In genomic region chr16:17373533-17373932, GRCh38 we compare ENCODE assay signal across 21 cellular contexts.
DNase-seq lines count a peak whose midpoint lies in the region; ATAC-seq and TF ChIP-seq lines count a peak whose summit lies in the region.
"Had no signal": no experiment of that assay in that cellular context is flagged by ENCODE, and none has a peak within 500 bp of the region (broad histone marks: within the 10 kb centered on the region; RNA-seq: fewer than 3 reads in every experiment).

No MANE protein-coding gene starts in this region.

- intact Hi-C loops in activated CD8-positive, alpha-beta T cell treated with anti-CD3 and anti-CD28 coated beads for 36 hours (cut with micrococcal nuclease) = loop anchor here (10.0 kb wide), 1 partner anchor 59 kb away; no protein-coding TSS in a partner anchor
- intact Hi-C loops in CD4-positive, alpha-beta T cell (cut with DNase I, micrococcal nuclease) = loop anchor here in 1 of 2 experiments (2.0 to 10.0 kb wide), 4 partner anchors 36 to 359 kb away; partner anchors contain the start of gene XYLT1
- intact Hi-C loops in naive thymus-derived CD4-positive, alpha-beta T cell (cut with micrococcal nuclease) = loop anchor here in 1 of 2 donors (5.0 to 10.0 kb wide), 2 partner anchors 96 to 509 kb away; no protein-coding TSS in a partner anchor

- H3K9me3 Mint-ChIP-seq in activated CD8-positive, alpha-beta T cell treated with anti-CD3 and anti-CD28 coated beads for 36 hours = no peaks in the 10 kb centered on the region
- H3K9me3 Mint-ChIP-seq in activated CD8-positive, alpha-beta T cell treated with anti-CD3 and anti-CD28 coated beads, Interleukin-2, amount 10 ng/mL, durations not matched to agents 7 days and 5 days (ENCODE audit: insufficient read depth) = no peaks in the 10 kb centered on the region
- H3K9me3 Mint-ChIP-seq in CD4-positive, alpha-beta T cell = no peaks in the 10 kb centered on the region
- peaks cover 0 to 9% (median 0%) of the 10 kb centered on the region in 11 donors for H3K9me3 Mint-ChIP-seq in naive thymus-derived CD4-positive, alpha-beta T cell
- H3K9me3 Mint-ChIP-seq: HFFc6 had no signal

- peak overlapping the region; percentile 40 for H3K27ac Mint-ChIP-seq in activated CD8-positive, alpha-beta T cell treated with anti-CD3 and anti-CD28 coated beads for 36 hours
- H3K27ac Mint-ChIP-seq in activated CD8-positive, alpha-beta T cell treated with anti-CD3 and anti-CD28 coated beads, Interleukin-2, amount 10 ng/mL, durations not matched to agents 7 days and 5 days = no peak overlapping the region
- H3K27ac Mint-ChIP-seq in CD4-positive, alpha-beta T cell = peak overlapping the region; percentile 40
- H3K27ac Mint-ChIP-seq in T-helper 17 cell = peak overlapping the region; percentile 24
- peak overlapping the region in 6 of 9 donors; percentile 6 to 81 (median 60) for H3K27ac Mint-ChIP-seq in naive thymus-derived CD4-positive, alpha-beta T cell
- H3K27ac Mint-ChIP-seq: HFFc6 had no signal

- no peak for TF ChIP-seq CTCF in activated CD8-positive, alpha-beta T cell treated with anti-CD3 and anti-CD28 coated beads for 36 hours (IDR thresholded peaks at IDR 0.05)
- TF ChIP-seq CTCF in CD4-positive, alpha-beta T cell (IDR thresholded peaks at IDR 0.05) = no peak

- H3K4me3 Mint-ChIP-seq in activated CD8-positive, alpha-beta T cell treated with anti-CD3 and anti-CD28 coated beads for 36 hours = no peak overlapping the region
- no peak overlapping the region for H3K4me3 Mint-ChIP-seq in activated CD8-positive, alpha-beta T cell treated with anti-CD3 and anti-CD28 coated beads, Interleukin-2, amount 10 ng/mL, durations not matched to agents 7 days and 5 days
- no peak overlapping the region for H3K4me3 Mint-ChIP-seq in CD4-positive, alpha-beta T cell
- no peak overlapping the region for H3K4me3 Mint-ChIP-seq in T-helper 17 cell
- H3K4me3 Mint-ChIP-seq in naive thymus-derived CD4-positive, alpha-beta T cell = peak overlapping the region in 1 of 10 donors; percentile 6
- H3K4me3 Mint-ChIP-seq: HFFc6 had no signal

- ATAC-seq in activated CD8-positive, alpha-beta T cell treated with anti-CD3 and anti-CD28 coated beads for 36 hours = no peak
- no peak for ATAC-seq in activated CD8-positive, alpha-beta T cell treated with anti-CD3 and anti-CD28 coated beads, Interleukin-2, amount 10 ng/mL, durations not matched to agents 7 days and 5 days
- ATAC-seq in CD4-positive, alpha-beta T cell (ENCODE audit: poor library complexity) = no peak
- ATAC-seq in T-helper 17 cell (no peak), GM18909 (IDR thresholded peaks at IDR 0.05; ENCODE audit: poor library complexity, unreplicated experiment) (no peak)
- ATAC-seq in naive thymus-derived CD4-positive, alpha-beta T cell = no peak

- CTCF ChIA-PET in activated CD8-positive, alpha-beta T cell treated with anti-CD3 and anti-CD28 coated beads for 36 hours (lab: Charles Lee) = interaction anchor here (1.1 to 1.4 kb wide), 2 partner anchors 10 to 94 kb away, joined by 3 read pairs; no protein-coding TSS in a partner anchor
- CTCF ChIA-PET in activated CD8-positive, alpha-beta T cell treated with anti-CD3 and anti-CD28 coated beads, Interleukin-2, amount 10 ng/mL, durations not matched to agents 7 days and 5 days (lab: Charles Lee) = interaction anchor here (5.2 to 13.3 kb wide), 2 partner anchors 27 to 95 kb away, joined by 25 to 142 read pairs; no protein-coding TSS in a partner anchor
- CTCF ChIA-PET in CD4-positive, alpha-beta T cell (lab: Charles Lee) = no interaction called here
- CTCF ChIA-PET in naive thymus-derived CD4-positive, alpha-beta T cell (lab: Charles Lee) = interaction anchor here (0.8 kb wide), 1 partner anchor 27 kb away, joined by 3 read pairs; no protein-coding TSS in a partner anchor

- no peak for DNase-seq in activated CD8-positive, alpha-beta T cell treated with anti-CD3 and anti-CD28 coated beads for 36 hours
- DNase-seq in activated CD8-positive, alpha-beta T cell treated with anti-CD3 and anti-CD28 coated beads, Interleukin-2, amount 10 ng/mL, durations not matched to agents 7 days and 5 days = no peak
- DNase-seq in CD4-positive, alpha-beta T cell = no peak
- no peak for DNase-seq in T-helper 17 cell
- no peak for DNase-seq in naive thymus-derived CD4-positive, alpha-beta T cell
- no peak for DNase-seq in NCI-H748 (lab: John Stamatoyannopoulos, UW; ENCODE audit: unreplicated experiment)
- DNase-seq in C1 segment of cervical spinal cord (lab: John Stamatoyannopoulos, UW) = no peak
- DNase-seq: DMS79 treated with DMSO at 0.1 percent for 48 hours, H7, HFFc6, IMR-90, Kasumi-1, MG63, NCI-H1048, NCI-H1436, NCI-H1930, NCI-H226, NCI-H524 treated with DMSO at 0.1 percent for 48 hours, PC-9 had no signal

- no peaks in the 10 kb centered on the region for H3K27me3 ChIP-seq in CD4-positive, alpha-beta T cell (ENCODE audit: control insufficient read depth, insufficient read depth, low read length)
- H3K27me3 ChIP-seq in naive thymus-derived CD4-positive, alpha-beta T cell (ENCODE audit: control insufficient read depth in 2 of 2, insufficient read depth in 2 of 2, low read length in 2 of 2) = no peaks in the 10 kb centered on the region
- H3K27me3 ChIP-seq: MG63 had no signal

- no peaks in the 10 kb centered on the region for H3K9me3 ChIP-seq in CD4-positive, alpha-beta T cell (ENCODE audit: control insufficient read depth, low read length)
- no peaks in the 10 kb centered on the region for H3K9me3 ChIP-seq in T-helper 17 cell (ENCODE audit: control insufficient read depth, low read length, poor library complexity, severe bottlenecking)
- no peaks in the 10 kb centered on the region for H3K9me3 ChIP-seq in naive thymus-derived CD4-positive, alpha-beta T cell (ENCODE audit: control insufficient read depth in 2 of 3, low read length in 3 of 3)
- H3K9me3 ChIP-seq: MG63 had no signal

- POLR2A ChIA-PET in activated CD8-positive, alpha-beta T cell treated with anti-CD3 and anti-CD28 coated beads for 36 hours (lab: Charles Lee) = interaction anchor here (1.1 kb wide), 1 partner anchor 36 kb away, joined by 3 read pairs; no protein-coding TSS in a partner anchor
- POLR2A ChIA-PET in activated CD8-positive, alpha-beta T cell treated with anti-CD3 and anti-CD28 coated beads, Interleukin-2, amount 10 ng/mL, durations not matched to agents 7 days and 5 days (lab: Charles Lee) = no interaction called here
- POLR2A ChIA-PET in CD4-positive, alpha-beta T cell (lab: Charles Lee) = interaction anchor here (1.5 kb wide), 1 partner anchor 14 kb away, joined by 4 read pairs; no protein-coding TSS in a partner anchor
- POLR2A ChIA-PET in naive thymus-derived CD4-positive, alpha-beta T cell (lab: Charles Lee) = interaction anchor here (0.8 to 1.5 kb wide), 4 partner anchors 9 to 128 kb away, joined by 3 read pairs; no protein-coding TSS in a partner anchor

- H3K27me3 Mint-ChIP-seq in activated CD8-positive, alpha-beta T cell treated with anti-CD3 and anti-CD28 coated beads for 36 hours = no peaks in the 10 kb centered on the region
- H3K27me3 Mint-ChIP-seq in activated CD8-positive, alpha-beta T cell treated with anti-CD3 and anti-CD28 coated beads, Interleukin-2, amount 10 ng/mL, durations not matched to agents 7 days and 5 days (ENCODE audit: low read depth) = no peaks in the 10 kb centered on the region
- no peaks in the 10 kb centered on the region for H3K27me3 Mint-ChIP-seq in CD4-positive, alpha-beta T cell
- H3K27me3 Mint-ChIP-seq in T-helper 17 cell = no peaks in the 10 kb centered on the region
- H3K27me3 Mint-ChIP-seq in naive thymus-derived CD4-positive, alpha-beta T cell = no peaks in the 10 kb centered on the region

- H3K4me3 ChIP-seq in naive thymus-derived CD4-positive, alpha-beta T cell (ENCODE audit: low read length) = no peak overlapping the region
- H3K4me3 ChIP-seq: MG63, PC-9 had no signal

- H3K36me3 Mint-ChIP-seq in activated CD8-positive, alpha-beta T cell treated with anti-CD3 and anti-CD28 coated beads for 36 hours (ENCODE audit: low read depth) = no peaks in the 10 kb centered on the region
- H3K36me3 Mint-ChIP-seq in activated CD8-positive, alpha-beta T cell treated with anti-CD3 and anti-CD28 coated beads, Interleukin-2, amount 10 ng/mL, durations not matched to agents 7 days and 5 days (ENCODE audit: low read depth) = peaks cover 51% of the 10 kb centered on the region
- peaks cover 4% of the 10 kb centered on the region for H3K36me3 Mint-ChIP-seq in CD4-positive, alpha-beta T cell (ENCODE audit: low read depth)
- no peaks in the 10 kb centered on the region for H3K36me3 Mint-ChIP-seq in T-helper 17 cell (ENCODE audit: low read depth)
- H3K36me3 Mint-ChIP-seq in naive thymus-derived CD4-positive, alpha-beta T cell = peaks cover 0 to 25% (median 0%) of the 10 kb centered on the region in 5 donors

- H3K27ac ChIP-seq in CD4-positive, alpha-beta T cell (ENCODE audit: low read depth, low read length) = no peak overlapping the region
- no peak overlapping the region for H3K27ac ChIP-seq in naive thymus-derived CD4-positive, alpha-beta T cell (ENCODE audit: low read depth, low read length)
- H3K27ac ChIP-seq: PC-9, RWPE1 had no signal

- H3K4me1 Mint-ChIP-seq in activated CD8-positive, alpha-beta T cell treated with anti-CD3 and anti-CD28 coated beads for 36 hours (ENCODE audit: low read depth) = peaks cover 71% of the 10 kb centered on the region
- H3K4me1 Mint-ChIP-seq in activated CD8-positive, alpha-beta T cell treated with anti-CD3 and anti-CD28 coated beads, Interleukin-2, amount 10 ng/mL, durations not matched to agents 7 days and 5 days (ENCODE audit: low read depth) = peaks cover 81% of the 10 kb centered on the region
- H3K4me1 Mint-ChIP-seq in CD4-positive, alpha-beta T cell (ENCODE audit: low read depth) = peaks cover 91% of the 10 kb centered on the region
- peaks cover 57% of the 10 kb centered on the region for H3K4me1 Mint-ChIP-seq in T-helper 17 cell
- H3K4me1 Mint-ChIP-seq in naive thymus-derived CD4-positive, alpha-beta T cell = peaks cover 43 to 93% (median 89%) of the 10 kb centered on the region in 7 donors

- no peaks in the 10 kb centered on the region for H3K36me3 ChIP-seq in naive thymus-derived CD4-positive, alpha-beta T cell (ENCODE audit: control insufficient read depth in 2 of 3, insufficient read depth in 3 of 3, low read length in 3 of 3)
- H3K36me3 ChIP-seq: MG63 had no signal

- H3K4me1 ChIP-seq in naive thymus-derived CD4-positive, alpha-beta T cell (ENCODE audit: control insufficient read depth in 2 of 2, insufficient read depth in 2 of 2, low read length in 2 of 2) = peaks cover 50 to 67% of the 10 kb centered on the region in 2 donors
